9 cellular contexts compared by ENCODE assay signal in the genomic region with DNA sequence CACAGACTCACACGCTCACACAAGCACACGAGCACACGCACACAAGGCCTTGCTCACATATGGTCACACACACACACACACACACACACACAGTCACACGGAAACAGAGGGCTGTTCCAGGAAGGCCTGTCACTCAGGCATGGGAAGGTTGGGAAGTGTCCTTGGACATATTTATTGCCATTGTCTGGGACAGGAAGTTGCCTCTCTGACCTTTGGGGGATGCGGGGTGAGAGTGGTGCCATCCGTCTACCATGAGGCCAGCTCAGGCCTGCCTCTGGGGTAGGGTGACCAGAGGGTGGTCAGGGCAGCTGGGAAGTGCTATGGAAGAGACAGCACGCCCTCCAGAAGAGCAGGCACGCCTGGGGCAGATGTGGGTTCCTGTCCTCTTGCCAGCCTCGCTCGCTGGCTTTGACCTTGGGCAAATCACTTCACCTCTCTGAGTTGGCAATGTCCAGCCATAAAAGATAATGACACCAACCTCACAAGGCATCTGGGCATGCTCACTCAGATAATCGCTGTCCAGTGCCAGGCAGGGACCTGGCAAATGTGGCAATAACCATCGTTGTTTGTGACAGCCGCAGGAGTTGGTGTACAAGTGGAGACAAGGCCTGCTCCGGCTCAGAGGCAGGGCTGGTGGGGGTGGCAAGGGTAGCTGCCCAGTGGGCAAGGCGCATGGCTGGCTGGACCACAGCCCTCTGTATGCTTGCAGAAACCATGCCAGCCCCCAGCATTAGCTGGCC. TPM values are rescaled to one million over a fixed set of nuclear protein-coding genes. Genes with fewer than 3 reads are reported as not detected.
DNase-seq lines count a peak whose midpoint lies in the region; ATAC-seq and TF ChIP-seq lines count a peak whose summit lies in the region.
"Had no signal": no experiment of that assay in that cellular context is flagged by ENCODE, and none has a peak within 500 bp of the region (broad histone marks: within the 10 kb centered on the region; RNA-seq: fewer than 3 reads in every experiment).

No MANE protein-coding gene starts in this region.

- 81% methylated on average over 10 of the region's 15 CpGs for WGBS in SK-N-SH (ENCODE audit: low lambda C conversion rate)
- 41 to 48% methylated on average over 15 of the region's 15 CpGs for WGBS in esophagus, 2 donors
- 78% methylated on average over 14 of the region's 15 CpGs for WGBS in mesenchymal stem cell
- 31% methylated on average over 12 of the region's 15 CpGs for WGBS in suprapubic skin

- no peak overlapping the region for H4K8ac ChIP-seq in mesenchymal stem cell (ENCODE audit: low read length)

- H2AFZ ChIP-seq in SK-N-SH (ENCODE audit: low read depth) (no peak overlapping the region), mesenchymal stem cell (ENCODE audit: low read depth, low read length) (no peak overlapping the region)

- DNase-seq in SK-N-SH, result peak; percentile 64
- peak; percentile 23 for DNase-seq in mesenchymal stem cell
- no peak for DNase-seq in suprapubic skin (ENCODE audit: low spot score in 2 of 2)
- DNase-seq in GM13977 (ENCODE audit: low spot score), result no peak
- no peak for DNase-seq in NCI-H187 treated with DMSO at 0.1 percent for 48 hours (lab: John Stamatoyannopoulos, UW)

- no peak overlapping the region for H2BK12ac ChIP-seq in mesenchymal stem cell (ENCODE audit: low read length in 2 of 2)

- TF ChIP-seq EP300 in SK-N-SH (IDR thresholded peaks at IDR 0.05; ENCODE audit: borderline replicate concordance in 1 of 2, low read depth in 1 of 2, low read length in 1 of 2) (peak in 1 of 2 experiments; percentile 69; a peak in 2 of 4 replicates), suprapubic skin (IDR thresholded peaks at IDR 0.05) (no peak)

- H3K4me1 ChIP-seq in SK-N-SH (ENCODE audit: control insufficient read depth in 1 of 2, insufficient read depth in 2 of 2, low read depth in 1 of 2, low read length in 1 of 2), result peaks cover 6 to 41% of the 10 kb centered on the region in 2 experiments; a peak in 3 of 4 replicates
- peaks cover 9 to 21% of the 10 kb centered on the region in 2 donors for H3K4me1 ChIP-seq in esophagus (ENCODE audit: control insufficient read depth in 2 of 2, insufficient read depth in 2 of 2, low read length in 1 of 2)
- peaks cover 8% of the 10 kb centered on the region for H3K4me1 ChIP-seq in mesenchymal stem cell (ENCODE audit: control insufficient read depth, insufficient read depth, low read depth, low read length)
- H3K4me1 ChIP-seq in suprapubic skin, result peaks cover 72% of the 10 kb centered on the region

- in situ Hi-C loops in GM13977 (cut with MboI; ENCODE audit: low pct_unique_long_range_greater_than_20kb, low sequenced_read_pairs, unreplicated experiment), result no loop called here

- H3K27me3 ChIP-seq in SK-N-SH (ENCODE audit: insufficient read depth), result no peaks in the 10 kb centered on the region
- no peaks in the 10 kb centered on the region for H3K27me3 ChIP-seq in esophagus (ENCODE audit: control insufficient read depth in 1 of 2, insufficient read depth in 2 of 2, low read length in 2 of 2)
- H3K27me3 ChIP-seq in mesenchymal stem cell (ENCODE audit: control insufficient read depth in 1 of 2, insufficient read depth in 1 of 2, low read length in 2 of 2), result peaks cover 5 to 8% of the 10 kb centered on the region in 2 experiments
- no peaks in the 10 kb centered on the region for H3K27me3 ChIP-seq in suprapubic skin

- H2BK5ac ChIP-seq in mesenchymal stem cell (ENCODE audit: low read depth, low read length, poor library complexity, severe bottlenecking), result no peak overlapping the region

- H3K4ac ChIP-seq in mesenchymal stem cell (ENCODE audit: low read depth in 1 of 2, low read length in 2 of 2), result no peak overlapping the region

- peaks cover 9% of the 10 kb centered on the region for H4K20me1 ChIP-seq in SK-N-SH (ENCODE audit: insufficient read depth)

- H3K36me3 ChIP-seq in SK-N-SH (replicated peaks in 1 of 2; ENCODE audit: control insufficient read depth in 1 of 2, insufficient read depth in 2 of 2, low read length in 1 of 2) (peaks cover 0 to 9% of the 10 kb centered on the region in 2 experiments), esophagus (ENCODE audit: control insufficient read depth in 2 of 2, insufficient read depth in 2 of 2, low read length in 1 of 2) (no peaks in the 10 kb centered on the region), mesenchymal stem cell (ENCODE audit: control insufficient read depth in 1 of 2, insufficient read depth in 2 of 2, low read depth in 1 of 2, low read length in 2 of 2) (peaks cover 4 to 10% of the 10 kb centered on the region in 2 experiments), suprapubic skin (no peaks in the 10 kb centered on the region)

- H3K27ac ChIP-seq in SK-N-SH (ENCODE audit: low read depth in 2 of 2, low read length in 1 of 2), result peak overlapping the region in 1 of 2 experiments; percentile 19; a peak in 2 of 4 replicates
- peak overlapping the region; percentile 61 to 65 for H3K27ac ChIP-seq in esophagus (ENCODE audit: low read depth in 2 of 2, low read length in 1 of 2)
- H3K27ac ChIP-seq in mesenchymal stem cell (ENCODE audit: low read length, poor library complexity, severe bottlenecking), result no peak overlapping the region
- H3K27ac ChIP-seq in suprapubic skin, result peak overlapping the region; percentile 91

- POLR2A ChIA-PET in SK-N-SH (lab: Yijun Ruan, JAX), result no interaction called here

- H3K4me2 ChIP-seq in SK-N-SH (no peak overlapping the region), mesenchymal stem cell (ENCODE audit: low read length, poor library complexity, severe bottlenecking) (no peak overlapping the region)

- no peaks in the 10 kb centered on the region for H3K79me2 ChIP-seq in SK-N-SH (ENCODE audit: insufficient read depth)

- peak overlapping the region in 1 of 2 experiments; percentile 32 for H3K18ac ChIP-seq in mesenchymal stem cell (ENCODE audit: low read depth in 1 of 2, low read length in 2 of 2)

- no peak overlapping the region for H3K23ac ChIP-seq in mesenchymal stem cell (ENCODE audit: low read length in 2 of 2)

- no peak overlapping the region for H2BK15ac ChIP-seq in mesenchymal stem cell (ENCODE audit: low read depth, poor library complexity, severe bottlenecking)

- peaks cover 9% of the 10 kb centered on the region for H3K79me1 ChIP-seq in mesenchymal stem cell (replicated peaks; ENCODE audit: low read length, poor library complexity, severe bottlenecking)

- no peaks in the 10 kb centered on the region for H3K9me2 ChIP-seq in SK-N-SH

- H3K14ac ChIP-seq in mesenchymal stem cell (ENCODE audit: low read length in 2 of 2), result no peak overlapping the region

- CTCF ChIA-PET in SK-N-SH (lab: Yijun Ruan, JAX), result interaction anchor here (0.6 to 4.4 kb wide), 47 partner anchors 7 to 972 kb away, joined by 3 to 31 read pairs (median 4); a partner anchor contains a TSS

- H3F3A ChIP-seq in SK-N-SH (replicated peaks; ENCODE audit: insufficient read depth), result peaks cover 6% of the 10 kb centered on the region

- H3K9me3 ChIP-seq in SK-N-SH (no peaks in the 10 kb centered on the region), esophagus (ENCODE audit: control insufficient read depth in 2 of 2, insufficient read depth in 1 of 2, low read depth in 1 of 2, low read length in 1 of 2) (no peaks in the 10 kb centered on the region), mesenchymal stem cell (ENCODE audit: control insufficient read depth, low read length) (no peaks in the 10 kb centered on the region), suprapubic skin (no peaks in the 10 kb centered on the region)

- no peak for TF ChIP-seq RAD21 in SK-N-SH (IDR thresholded peaks at IDR 0.05; ENCODE audit: low read length)

- H3K9ac ChIP-seq in SK-N-SH (no peak overlapping the region), mesenchymal stem cell (ENCODE audit: low read length) (no peak overlapping the region)

- no peak for TF ChIP-seq CTCF in SK-N-SH (IDR thresholded peaks at IDR 0.05)
- TF ChIP-seq CTCF in suprapubic skin (IDR thresholded peaks at IDR 0.05), result no peak
- no peak for TF ChIP-seq CTCF in GM13977 (IDR thresholded peaks at IDR 0.05; ENCODE audit: extremely low read depth, insufficient read depth, missing control alignments)

- TF ChIP-seq POLR2A in suprapubic skin (IDR thresholded peaks at IDR 0.05), result no peak

- no peak overlapping the region for H2AK5ac ChIP-seq in mesenchymal stem cell (ENCODE audit: low read length, severe bottlenecking)

- H3K4me3 ChIP-seq in SK-N-SH (ENCODE audit: low read depth in 2 of 2, low read length in 1 of 2), result no peak overlapping the region
- H3K4me3 ChIP-seq in esophagus (ENCODE audit: low read depth in 1 of 2, low read length in 2 of 2), result no peak overlapping the region
- H3K4me3 ChIP-seq in mesenchymal stem cell (ENCODE audit: insufficient read depth in 1 of 2, low read depth in 1 of 2, low read length in 2 of 2), result no peak overlapping the region
- no peak overlapping the region for H3K4me3 ChIP-seq in suprapubic skin

- H4K91ac ChIP-seq in mesenchymal stem cell (ENCODE audit: low read length), result peak overlapping the region; percentile 52

- ATAC-seq in HG03460 (IDR thresholded peaks at IDR 0.05; ENCODE audit: unreplicated experiment), result no peak

- H2BK120ac ChIP-seq in mesenchymal stem cell (ENCODE audit: low read depth, low read length), result no peak overlapping the region

TF ChIP-seq in SK-N-SH, 30 proteins besides CTCF, POLR2A, EP300 and RAD21:
- TF ChIP-seq, protein P1, sequence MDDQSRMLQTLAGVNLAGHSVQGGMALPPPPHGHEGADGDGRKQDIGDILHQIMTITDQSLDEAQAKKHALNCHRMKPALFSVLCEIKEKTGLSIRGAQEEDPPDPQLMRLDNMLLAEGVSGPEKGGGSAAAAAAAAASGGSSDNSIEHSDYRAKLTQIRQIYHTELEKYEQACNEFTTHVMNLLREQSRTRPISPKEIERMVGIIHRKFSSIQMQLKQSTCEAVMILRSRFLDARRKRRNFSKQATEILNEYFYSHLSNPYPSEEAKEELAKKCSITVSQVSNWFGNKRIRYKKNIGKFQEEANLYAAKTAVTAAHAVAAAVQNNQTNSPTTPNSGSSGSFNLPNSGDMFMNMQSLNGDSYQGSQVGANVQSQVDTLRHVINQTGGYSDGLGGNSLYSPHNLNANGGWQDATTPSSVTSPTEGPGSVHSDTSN (IDR thresholded peaks at IDR 0.05), result no peak
- TF ChIP-seq GATA2 (CRISPR knock-in tag; IDR thresholded peaks at IDR 0.05), result no peak
- TF ChIP-seq SMC3 (IDR thresholded peaks at IDR 0.05; ENCODE audit: low read depth, low read length), result no peak

RNA-seq across cellular contexts. Expression of a gene that starts 8.0 kb away (rescaled TPM):
- polyA plus RNA-seq in SK-N-SH (2012; rRNA removed) (not detected in 2 replicates), esophagus (not detected)
- not detected in 2 replicates for polyA plus RNA-seq in SK-N-SH (2012; cell fraction: cytosol; rRNA removed)
- not detected in 2 replicates for polyA plus RNA-seq in SK-N-SH (2012; cell fraction: nucleus; rRNA removed)
- not detected for polyA plus RNA-seq in mesenchymal stem cell (2013, experiment 1 of 2)
- polyA plus RNA-seq in mesenchymal stem cell (2013, experiment 2 of 2), result not detected
- total RNA-seq in suprapubic skin, result 1 to 10 TPM in 1 of 4 donors, not detected in 3; 1.4 TPM
- total RNA-seq: activated T-helper 2 cell treated with anti-CD3 and anti-CD28 coated beads, Interferon-gamma antibody, Interleukin-2, Interleukin-4, amounts not matched to agents 10 μg/mL and 5 μg/mL and 100 μg/mL, durations not matched to agents 14 hours and 24 hours and 36 hours; glomerular endothelial cell had no signal

RNA-seq across cellular contexts. Expression of a gene that starts 19.4 kb away (rescaled TPM):
- polyA plus RNA-seq in SK-N-SH (2012; rRNA removed) (not detected in 2 replicates), esophagus (not detected)
- not detected in 2 replicates for polyA plus RNA-seq in SK-N-SH (2012; cell fraction: cytosol; rRNA removed)
- not detected in 2 replicates for polyA plus RNA-seq in SK-N-SH (2012; cell fraction: nucleus; rRNA removed)
- not detected for polyA plus RNA-seq in mesenchymal stem cell (2013, experiment 1 of 2)
- not detected for polyA plus RNA-seq in mesenchymal stem cell (2013, experiment 2 of 2)
- total RNA-seq in suprapubic skin, result not detected
- total RNA-seq: activated T-helper 2 cell treated with anti-CD3 and anti-CD28 coated beads, Interferon-gamma antibody, Interleukin-2, Interleukin-4, amounts not matched to agents 10 μg/mL and 5 μg/mL and 100 μg/mL, durations not matched to agents 14 hours and 24 hours and 36 hours; glomerular endothelial cell had no signal

Comparison
In these comparisons a context has a peak if more than half of its experiments do, and no peak if none do; other contexts are left out.
1. DNase-seq: peak in SK-N-SH (single experiment) and mesenchymal stem cell (single experiment); none in suprapubic skin (0 of 2), GM13977 (single experiment) and NCI-H187 treated with DMSO at 0.1 percent for 48 hours (single experiment).